In the genomic region with DNA sequence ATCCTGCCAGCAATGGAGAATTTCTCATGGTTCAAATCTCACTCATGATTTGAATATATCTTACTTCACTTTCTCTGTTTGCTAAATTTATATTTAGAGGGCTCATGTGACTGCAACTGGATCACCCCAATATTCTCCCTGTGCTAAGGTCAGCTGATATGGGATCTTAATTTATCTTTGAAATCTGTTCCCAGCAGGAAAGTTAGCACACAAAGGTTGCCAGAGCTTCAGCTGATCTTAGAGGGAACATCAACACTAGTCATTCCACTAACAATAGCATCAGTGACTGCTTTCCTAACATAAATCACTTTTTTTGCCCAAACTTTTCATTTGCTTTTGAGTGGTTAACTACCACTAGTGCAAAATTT, we compare ENCODE assay signal across 8 cellular contexts.
"Had no signal": no experiment of that assay in that cellular context is flagged by ENCODE, and none has a peak within 500 bp of the region (broad histone marks: within the 10 kb centered on the region; RNA-seq: fewer than 3 reads in every experiment).

No MANE protein-coding gene starts in this region.

- H3K4me1 ChIP-seq: HAP-1 had no signal

- H3K4me3 ChIP-seq: GM23248, HAP-1 had no signal

- H3K36me3 ChIP-seq: HAP-1 had no signal

- H3K9ac ChIP-seq: GM23248 had no signal

- H3K9me3 ChIP-seq: HAP-1 had no signal

- H3K27ac ChIP-seq: GM23248, HL-60 had no signal

- ATAC-seq: HCT116, HepG2 had no signal

- H2AFZ ChIP-seq: GM23248 had no signal

- DNase-seq: GM23248, GOT3, H7, HFFc6 had no signal
